Comparison of ENCODE assay signal across 21 cellular contexts in the genomic region with DNA sequence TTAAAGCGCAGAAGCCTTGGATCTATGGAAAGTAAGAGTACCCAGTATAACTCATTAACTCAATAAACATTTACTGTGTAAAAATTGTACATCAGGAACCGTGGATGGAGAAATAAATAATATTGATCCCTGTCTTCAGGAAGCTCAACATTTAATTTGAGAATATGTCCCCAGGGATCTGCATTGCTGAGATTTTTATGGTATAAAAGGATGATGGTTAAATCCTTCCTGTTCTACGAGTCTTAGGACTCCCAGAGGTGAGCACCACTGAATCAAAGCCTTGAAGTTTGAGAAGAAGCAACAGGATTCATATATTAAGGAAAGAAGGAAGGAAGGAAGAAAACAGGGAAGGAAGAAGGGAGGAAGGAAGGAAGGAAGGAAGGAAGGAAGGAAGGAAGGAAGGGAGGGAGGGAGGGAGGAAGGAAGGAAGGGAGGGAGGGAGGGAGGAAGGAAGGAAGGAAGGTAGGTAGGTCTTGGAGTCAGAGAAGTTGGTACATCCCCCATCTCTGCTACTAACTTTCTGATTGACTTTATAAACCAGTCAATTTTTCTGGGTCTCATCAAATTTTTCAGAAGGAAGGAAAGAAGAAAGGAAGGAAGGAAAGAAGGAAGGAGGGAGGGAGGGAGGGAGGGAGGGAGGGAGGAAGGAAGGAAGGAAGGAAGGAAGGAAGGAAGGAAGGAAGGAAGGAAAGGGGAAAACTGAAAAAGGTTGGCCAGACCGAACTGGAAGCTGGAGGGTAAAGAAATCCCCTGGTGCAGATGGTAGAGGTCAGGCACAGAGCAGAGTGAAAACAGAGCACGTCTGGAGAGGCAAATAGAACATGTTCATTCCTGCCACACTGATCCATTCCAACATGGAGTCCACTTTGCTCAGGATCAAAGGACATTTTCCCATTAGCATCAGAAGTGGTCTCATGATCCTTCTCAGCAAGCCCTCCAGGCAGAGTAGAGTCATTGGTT.
DNase-seq lines count a peak whose midpoint lies in the region; ATAC-seq, FAIRE-seq and TF ChIP-seq lines count a peak whose summit lies in the region.
"Had no signal": no experiment of that assay in that cellular context is flagged by ENCODE, and none has a peak within 500 bp of the region (broad histone marks: within the 10 kb centered on the region; RNA-seq: fewer than 3 reads in every experiment).

No MANE protein-coding gene starts in this region.

- no peaks in the 10 kb centered on the region for H3K79me1 ChIP-seq in IMR-90 (ENCODE audit: low read depth in 1 of 2, low read length in 2 of 2)

- H4K5ac ChIP-seq in IMR-90 (ENCODE audit: low read depth, low read length) = no peak overlapping the region

- H3K4me1 ChIP-seq in mammary epithelial cell (ENCODE audit: insufficient read depth, low read length) = peaks cover 43% of the 10 kb centered on the region
- no peaks in the 10 kb centered on the region for H3K4me1 ChIP-seq in breast epithelium
- H3K4me1 ChIP-seq in IMR-90 (ENCODE audit: control insufficient read depth, insufficient read depth, low read length) = peaks cover 19% of the 10 kb centered on the region
- peaks cover 24% of the 10 kb centered on the region for H3K4me1 ChIP-seq in keratinocyte (ENCODE audit: control insufficient read depth, extremely low read depth, insufficient read depth, low read length)
- peaks cover 33% of the 10 kb centered on the region for H3K4me1 ChIP-seq in smooth muscle cell (ENCODE audit: low read depth)
- H3K4me1 ChIP-seq: BLaER1, Caco-2 had no signal

- CTCF ChIA-PET in mammary epithelial cell (lab: Charles Lee; ENCODE audit: low non-redundant PET) (no interaction called here), IMR-90 (lab: Yijun Ruan, JAX) (no interaction called here)

- H2BK120ac ChIP-seq in IMR-90 (ENCODE audit: low read depth, low read length) = no peak overlapping the region

- no peak overlapping the region for H2BK5ac ChIP-seq in IMR-90 (ENCODE audit: low read depth, low read length, poor library complexity, severe bottlenecking)

- ATAC-seq in IMR-90 (ENCODE audit: low read depth) = no peak
- ATAC-seq: CD8-positive, alpha-beta T cell; GM23338; HCT116 had no signal

- no peaks in the 10 kb centered on the region for H4K20me1 ChIP-seq in mammary epithelial cell (ENCODE audit: insufficient read depth, low read length)
- H4K20me1 ChIP-seq in IMR-90 (ENCODE audit: insufficient read depth, low read length) = no peaks in the 10 kb centered on the region
- no peaks in the 10 kb centered on the region for H4K20me1 ChIP-seq in keratinocyte (ENCODE audit: control insufficient read depth, extremely low read depth, insufficient read depth, low read length)
- no peaks in the 10 kb centered on the region for H4K20me1 ChIP-seq in smooth muscle cell (ENCODE audit: low read depth)
- H4K20me1 ChIP-seq: BLaER1 had no signal

- WGBS in mammary epithelial cell (ENCODE audit: low coverage, missing lambda C conversion rate) = 75% methylated on average over 4 of the region's 5 CpGs
- WGBS in IMR-90 (ENCODE audit: extremely low coverage in 2 of 2, insufficient read length in 1 of 2), 2 experiments = 80% methylated on average over 1 of the region's 5 CpGs; no CpG with 5 or more reads in 1 of the 2 experiments
- 84% methylated on average over 5 of the region's 5 CpGs for WGBS in smooth muscle cell (ENCODE audit: low lambda C conversion rate)

- H3K23ac ChIP-seq in IMR-90 (ENCODE audit: low read depth, low read length) = no peak overlapping the region

- H3K79me2 ChIP-seq in mammary epithelial cell (ENCODE audit: insufficient read depth, low read length) (no peaks in the 10 kb centered on the region), keratinocyte (ENCODE audit: control insufficient read depth, insufficient read depth, low read length) (no peaks in the 10 kb centered on the region), smooth muscle cell (ENCODE audit: low read depth) (no peaks in the 10 kb centered on the region)

- H3K27ac Mint-ChIP-seq in chondrocyte (ENCODE audit: unreplicated experiment) = no peak overlapping the region
- H3K27ac Mint-ChIP-seq: B cell; CD4-positive, CD25-positive, alpha-beta regulatory T cell; CD8-positive, alpha-beta T cell; GM23338; H9 had no signal

- H3F3A ChIP-seq in smooth muscle cell (ENCODE audit: low read depth) = peaks cover 18% of the 10 kb centered on the region

- H3K9me3 Mint-ChIP-seq in chondrocyte (ENCODE audit: low read depth) = no peaks in the 10 kb centered on the region
- H3K9me3 Mint-ChIP-seq: H9 had no signal

- no peaks in the 10 kb centered on the region for H3K36me3 Mint-ChIP-seq in chondrocyte (ENCODE audit: low read depth)
- H3K36me3 Mint-ChIP-seq: CD4-positive, CD25-positive, alpha-beta regulatory T cell; CD8-positive, alpha-beta T cell had no signal

- POLR2A ChIA-PET in IMR-90 (lab: Charles Lee; ENCODE audit: unreplicated experiment) = no interaction called here

- H3K4me2 ChIP-seq in mammary epithelial cell (ENCODE audit: insufficient read depth, low read depth, low read length) (no peak overlapping the region), IMR-90 (ENCODE audit: low read depth, low read length) (no peak overlapping the region), keratinocyte (ENCODE audit: control insufficient read depth, extremely low read depth, insufficient read depth, low read depth, low read length) (no peak overlapping the region), smooth muscle cell (no peak overlapping the region)
- H3K4me2 ChIP-seq: BLaER1, GM23338 had no signal

- H2AK9ac ChIP-seq in IMR-90 (replicated peaks; ENCODE audit: low read depth, low read length, poor library complexity) = peak overlapping the region; percentile 20

- TF ChIP-seq CTCF in mammary epithelial cell (conservative IDR thresholded peaks at IDR 0.05 in 1 of 2, IDR thresholded peaks at IDR 0.05 in 1 of 2; ENCODE audit: extremely low read depth in 1 of 2, insufficient read depth in 1 of 2, low read depth in 1 of 2, low read length in 2 of 2) (no peak), breast epithelium (IDR thresholded peaks at IDR 0.05) (no peak), IMR-90 (conservative IDR thresholded peaks at IDR 0.05; ENCODE audit: low read depth, low read length) (no peak), keratinocyte (optimal IDR thresholded peaks at IDR 0.05 in 1 of 3, IDR thresholded peaks at IDR 0.05 in 1 of 3, conservative IDR thresholded peaks at IDR 0.05 in 1 of 3; ENCODE audit: extremely low read depth in 1 of 3, insufficient read depth in 2 of 3, low read length in 3 of 3) (no peak), smooth muscle cell (IDR thresholded peaks at IDR 0.05; ENCODE audit: borderline replicate concordance, insufficient read depth, poor library complexity, severe bottlenecking) (no peak), chondrocyte (IDR thresholded peaks at IDR 0.05) (no peak)

- peak overlapping the region; percentile 4; the same call in 1 of the 2 replicates for H4K91ac ChIP-seq in IMR-90 (ENCODE audit: insufficient read depth, low read depth, low read length)

- H3K27me3 Mint-ChIP-seq in chondrocyte (ENCODE audit: low read depth) = no peaks in the 10 kb centered on the region
- H3K27me3 Mint-ChIP-seq: B cell; CD4-positive, CD25-positive, alpha-beta regulatory T cell had no signal

- H2AK5ac ChIP-seq in IMR-90 (ENCODE audit: low read depth, low read length) = peak overlapping the region; percentile 17; the same call in 1 of the 2 replicates

- intact Hi-C loops in mammary epithelial cell (cut with micrococcal nuclease) = no loop called here
- intact Hi-C loops in breast epithelium (cut with DNase I; ENCODE audit: low total_unique reads) = loop anchor here (10.0 kb wide), 1 partner anchor 731 kb away; no protein-coding TSS in a partner anchor
- intact Hi-C loops in IMR-90 (cut with micrococcal nuclease) = no loop called here

- no peak overlapping the region for H3K4me3 ChIP-seq in mammary epithelial cell (replicated peaks in 1 of 3; ENCODE audit: insufficient read depth in 1 of 3, low read depth in 2 of 3, low read length in 3 of 3)
- no peak overlapping the region for H3K4me3 ChIP-seq in breast epithelium
- no peak overlapping the region for H3K4me3 ChIP-seq in IMR-90 (ENCODE audit: insufficient read depth, low read depth, low read length)
- no peak overlapping the region for H3K4me3 ChIP-seq in keratinocyte (ENCODE audit: control insufficient read depth in 2 of 3, extremely low read depth in 1 of 3, insufficient read depth in 2 of 3, low read depth in 1 of 3, low read length in 3 of 3)
- H3K4me3 ChIP-seq in smooth muscle cell = no peak overlapping the region
- H3K4me3 ChIP-seq: BLaER1, GM23338 had no signal

- H3K36me3 ChIP-seq in mammary epithelial cell (ENCODE audit: insufficient read depth, low read length) (no peaks in the 10 kb centered on the region), breast epithelium (no peaks in the 10 kb centered on the region), IMR-90 (ENCODE audit: control insufficient read depth, insufficient read depth, low read length) (no peaks in the 10 kb centered on the region), keratinocyte (ENCODE audit: control insufficient read depth in 2 of 2, extremely low read depth in 1 of 2, insufficient read depth in 2 of 2, low read length in 2 of 2) (no peaks in the 10 kb centered on the region), smooth muscle cell (ENCODE audit: low read depth) (no peaks in the 10 kb centered on the region)
- H3K36me3 ChIP-seq: BLaER1 had no signal

- H3K14ac ChIP-seq in IMR-90 (replicated peaks; ENCODE audit: low read depth, low read length) = no peak overlapping the region

- BruUV-seq in mammary epithelial cell (replicated peaks; lab: Mats Ljungman, UMichigan) (no TSS peak), IMR-90 (replicated peaks; lab: Mats Ljungman, UMichigan) (no TSS peak)

- in situ Hi-C loops in mammary epithelial cell (cut with MboI; ENCODE audit: low sequenced_read_pairs in 2 of 2) (no loop called here), IMR-90 (cut with MboI; ENCODE audit: low sequenced_read_pairs) (no loop called here)

- peak overlapping the region; percentile 20; the same call in 1 of the 2 replicates for H3K18ac ChIP-seq in IMR-90 (ENCODE audit: low read depth, low read length)

- H3K9ac ChIP-seq in mammary epithelial cell (ENCODE audit: insufficient read depth, low read length) (no peak overlapping the region), IMR-90 (ENCODE audit: low read depth, low read length) (no peak overlapping the region), keratinocyte (ENCODE audit: control insufficient read depth, extremely low read depth, insufficient read depth, low read length) (no peak overlapping the region), smooth muscle cell (ENCODE audit: low read depth) (no peak overlapping the region)
- H3K9ac ChIP-seq: BLaER1 had no signal

- dilution Hi-C loops in mammary epithelial cell (cut with HindIII; ENCODE audit: low sequenced_read_pairs) = no loop called here
- dilution Hi-C loops in IMR-90 (cut with HindIII; ENCODE audit: low sequenced_read_pairs, unreplicated experiment) = no loop called here
- dilution Hi-C loops in keratinocyte (cut with MboI; ENCODE audit: extremely low pct_ligation_motif_present, low sequenced_read_pairs) = no loop called here

- H3K9me3 ChIP-seq in mammary epithelial cell (replicated peaks; ENCODE audit: insufficient read depth, low read length) (no peaks in the 10 kb centered on the region), breast epithelium (no peaks in the 10 kb centered on the region), IMR-90 (ENCODE audit: control insufficient read depth, insufficient read depth, low read length) (no peaks in the 10 kb centered on the region), keratinocyte (ENCODE audit: control insufficient read depth, low read depth, low read length) (no peaks in the 10 kb centered on the region), smooth muscle cell (replicated peaks; ENCODE audit: low read depth) (no peaks in the 10 kb centered on the region)
- H3K9me3 ChIP-seq: Caco-2 had no signal

- H2AFZ ChIP-seq in mammary epithelial cell (ENCODE audit: low read depth, low read length) (peak overlapping the region; percentile 26), IMR-90 (replicated peaks; ENCODE audit: low read length, poor library complexity) (no peak overlapping the region), keratinocyte (ENCODE audit: control insufficient read depth, low read length) (no peak overlapping the region), smooth muscle cell (ENCODE audit: low read depth) (no peak overlapping the region)
- H2AFZ ChIP-seq: GM23338 had no signal

- H3K4me3 Mint-ChIP-seq in chondrocyte (ENCODE audit: unreplicated experiment) = no peak overlapping the region
- H3K4me3 Mint-ChIP-seq: B cell; CD4-positive, CD25-positive, alpha-beta regulatory T cell; CD8-positive, alpha-beta T cell; GM23338; H9 had no signal

- peaks cover 5% of the 10 kb centered on the region; the same call in 1 of the 2 replicates for H3K9me1 ChIP-seq in IMR-90 (ENCODE audit: insufficient read depth, low read length)
- H3K9me1 ChIP-seq in keratinocyte (ENCODE audit: control insufficient read depth, extremely low read depth, insufficient read depth, low read length) = no peaks in the 10 kb centered on the region

- H3K27ac ChIP-seq in mammary epithelial cell (ENCODE audit: insufficient read depth, low read depth, low read length) (no peak overlapping the region), breast epithelium (no peak overlapping the region), IMR-90 (ENCODE audit: insufficient read depth, low read length) (no peak overlapping the region), keratinocyte (ENCODE audit: control insufficient read depth, insufficient read depth, low read length) (no peak overlapping the region), smooth muscle cell (ENCODE audit: low read depth) (peak overlapping the region; percentile 96)
- H3K27ac ChIP-seq: BLaER1, C4-2B had no signal

- TF ChIP-seq RAD21 in IMR-90 (IDR thresholded peaks at IDR 0.05; ENCODE audit: low read length) = no peak

- no peak overlapping the region for H4K8ac ChIP-seq in IMR-90 (ENCODE audit: low read depth in 2 of 2, low read length in 2 of 2)

- peak; percentile 60 for FAIRE-seq in keratinocyte (lab: Jason Lieb, UNC)
- FAIRE-seq: GM12891, GM18507 had no signal

- H3K56ac ChIP-seq in IMR-90 (ENCODE audit: extremely low read depth, insufficient read depth, low read length) = no peak overlapping the region

- peak overlapping the region; percentile 67; the same call in 1 of the 3 replicates for H2BK15ac ChIP-seq in IMR-90 (ENCODE audit: low read depth, low read length)

- no peak overlapping the region for H3K4ac ChIP-seq in IMR-90 (ENCODE audit: low read depth, low read length)

- H3K27me3 ChIP-seq in mammary epithelial cell (ENCODE audit: insufficient read depth, low read length) = no peaks in the 10 kb centered on the region
- no peaks in the 10 kb centered on the region for H3K27me3 ChIP-seq in breast epithelium
- H3K27me3 ChIP-seq in IMR-90 (ENCODE audit: control insufficient read depth, insufficient read depth, low read length) = no peaks in the 10 kb centered on the region
- H3K27me3 ChIP-seq in keratinocyte (ENCODE audit: control insufficient read depth, extremely low read depth, insufficient read depth, low read length) = no peaks in the 10 kb centered on the region
- no peaks in the 10 kb centered on the region for H3K27me3 ChIP-seq in smooth muscle cell (ENCODE audit: low read depth)
- H3K27me3 ChIP-seq: BLaER1 had no signal

- H3K4me1 Mint-ChIP-seq in chondrocyte (ENCODE audit: low read depth) = peaks cover 47% of the 10 kb centered on the region
- H3K4me1 Mint-ChIP-seq: B cell; CD4-positive, CD25-positive, alpha-beta regulatory T cell had no signal

- DNase-seq in mammary epithelial cell (no peak), breast epithelium (ENCODE audit: low spot score in 2 of 2) (no peak), IMR-90 (no peak), keratinocyte (ENCODE audit: low read depth, low spot score) (no peak), smooth muscle cell (lab: John Stamatoyannopoulos, UW; ENCODE audit: unreplicated experiment) (no peak), chondrocyte (ENCODE audit: low spot score) (no peak)
- DNase-seq in NK-92 treated with Interleukin-12 subunit alpha and Interleukin-12 subunit beta, amount 100 ng/mL, for 24 hours (lab: John Stamatoyannopoulos, UW) = no peak
- DNase-seq: Caco-2; CD4-positive, CD25-positive, alpha-beta regulatory T cell; CD8-positive, alpha-beta T cell; DMS53; DMS79 treated with DMSO at 0.1 percent for 48 hours; GF-D8; H9 had no signal

- TF ChIP-seq POLR2A in breast epithelium (IDR thresholded peaks at IDR 0.05) (no peak), IMR-90 (IDR thresholded peaks at IDR 0.05; ENCODE audit: low read depth, low read length) (no peak)

- peak overlapping the region; percentile 52; the same call in 1 of the 2 replicates for H2BK20ac ChIP-seq in IMR-90 (ENCODE audit: low read depth, low read length)
